ENCODE assay signal across 17 cellular contexts in genomic region chr14:72636094-72636493, GRCh38.
"Had no signal": no experiment of that assay in that cellular context is flagged by ENCODE, and none has a peak within 500 bp of the region (broad histone marks: within the 10 kb centered on the region; RNA-seq: fewer than 3 reads in every experiment).

No MANE protein-coding gene starts in this region.

- H3K4me1 ChIP-seq: esophagus squamous epithelium, right lobe of liver, spleen had no signal

- H3K9me3 ChIP-seq: ovary, right lobe of liver had no signal

- H3K36me3 Mint-ChIP-seq: activated CD4-positive, alpha-beta memory T cell treated with anti-CD3 and anti-CD28 coated beads for 36 hours; activated CD8-positive, alpha-beta memory T cell treated with anti-CD3 and anti-CD28 coated beads, Interleukin-2, amount 10 ng/mL, durations not matched to agents 7 days and 5 days; type B pancreatic cell had no signal

- H3K27me3 ChIP-seq: cardiac muscle cell, esophagus squamous epithelium, ovary, right lobe of liver, spleen had no signal

- ATAC-seq: activated CD8-positive, alpha-beta memory T cell treated with anti-CD3 and anti-CD28 coated beads, Interleukin-2, amount 10 ng/mL, durations not matched to agents 7 days and 5 days; right lobe of liver; stimulated activated naive CD8-positive, alpha-beta T cell treated with anti-CD3 and anti-CD28 coated beads, Interleukin-15, amount 100 ng/mL, for 72 hours; T-cell had no signal

- H3K27me3 Mint-ChIP-seq: stimulated activated naive CD8-positive, alpha-beta T cell treated with anti-CD3 and anti-CD28 coated beads, Interleukin-15, amount 100 ng/mL, for 72 hours had no signal

- H3K27ac Mint-ChIP-seq: activated CD4-positive, alpha-beta memory T cell treated with anti-CD3 and anti-CD28 coated beads for 36 hours; activated CD8-positive, alpha-beta memory T cell treated with anti-CD3 and anti-CD28 coated beads, Interleukin-2, amount 10 ng/mL, durations not matched to agents 7 days and 5 days; activated naive CD4-positive, alpha-beta T cell treated with anti-CD3 and anti-CD28 coated beads, Interleukin-2, amount 10 ng/mL, durations not matched to agents 7 days and 5 days; activated T-cell treated with anti-CD3 and anti-CD28 coated beads, Interleukin-2, amount 50 U/mL, for 24 hours; stimulated activated naive CD8-positive, alpha-beta T cell treated with anti-CD3 and anti-CD28 coated beads, Interleukin-15, amount 100 ng/mL, for 72 hours; T-cell; type B pancreatic cell had no signal

- H3K4me3 ChIP-seq: cardiac muscle cell, esophagus squamous epithelium, ovary, right lobe of liver, spleen had no signal

- H3K4me3 Mint-ChIP-seq: activated CD4-positive, alpha-beta memory T cell treated with anti-CD3 and anti-CD28 coated beads for 36 hours; activated CD8-positive, alpha-beta memory T cell treated with anti-CD3 and anti-CD28 coated beads, Interleukin-2, amount 10 ng/mL, durations not matched to agents 7 days and 5 days; activated naive CD4-positive, alpha-beta T cell treated with anti-CD3 and anti-CD28 coated beads, Interleukin-2, amount 10 ng/mL, durations not matched to agents 7 days and 5 days; activated T-cell treated with anti-CD3 and anti-CD28 coated beads, Interleukin-2, amount 50 U/mL, for 24 hours; neural crest cell; stimulated activated naive CD8-positive, alpha-beta T cell treated with anti-CD3 and anti-CD28 coated beads, Interleukin-15, amount 100 ng/mL, for 72 hours; T-cell; type B pancreatic cell had no signal

- H3K4me1 Mint-ChIP-seq: activated CD8-positive, alpha-beta memory T cell treated with anti-CD3 and anti-CD28 coated beads, Interleukin-2, amount 10 ng/mL, durations not matched to agents 7 days and 5 days; neural crest cell; stimulated activated naive CD8-positive, alpha-beta T cell treated with anti-CD3 and anti-CD28 coated beads, Interleukin-15, amount 100 ng/mL, for 72 hours; T-cell had no signal

- H3K27ac ChIP-seq: cardiac muscle cell, esophagus squamous epithelium, ovary, right lobe of liver, spleen, VCaP had no signal

- DNase-seq: activated CD4-positive, alpha-beta memory T cell treated with anti-CD3 and anti-CD28 coated beads for 36 hours; activated CD4-positive, alpha-beta T cell treated with anti-CD3 and anti-CD28 coated beads for 1 hour; activated naive CD4-positive, alpha-beta T cell treated with anti-CD3 and anti-CD28 coated beads, Interleukin-2, amount 10 ng/mL, durations not matched to agents 7 days and 5 days; activated T-cell treated with anti-CD3 and anti-CD28 coated beads, Interleukin-2, amount 50 U/mL, for 24 hours; esophagus squamous epithelium; head of caudate nucleus; mesendoderm; ovary; right lobe of liver; spleen; stimulated activated naive CD8-positive, alpha-beta T cell treated with anti-CD3 and anti-CD28 coated beads, Interleukin-15, amount 100 ng/mL, for 72 hours; T-cell had no signal

- H3K36me3 ChIP-seq: cardiac muscle cell, esophagus squamous epithelium, ovary, right lobe of liver, spleen had no signal
